ENCODE assay signal across 1 cellular context in genomic region chr2:30527859-30528258, GRCh38.
TF ChIP-seq lines count a peak whose summit lies in the region.

No MANE protein-coding gene starts in this region.

TF ChIP-seq in SK-N-SH, 30 proteins besides CTCF, POLR2A, EP300 and RAD21 (continued from another document):
- TF ChIP-seq SIN3A (IDR thresholded peaks at IDR 0.05; ENCODE audit: borderline replicate concordance, low read depth, low read length) = no peak
